Comparison of ENCODE assay signal across 8 cellular contexts in genomic region chr6:85865665-85866372, GRCh38.
A peak's percentile ranks its signal among the peaks of the same experiment; 100 is the strongest.
DNase-seq lines count a peak whose midpoint lies in the region; ATAC-seq and TF ChIP-seq lines count a peak whose summit lies in the region.

No MANE protein-coding gene starts in this region.

- no peaks in the 10 kb centered on the region for H3K36me3 ChIP-seq in effector memory CD4-positive, alpha-beta T cell (ENCODE audit: control insufficient read depth, insufficient read depth, low read length)

- peak overlapping the region; percentile 33 for H3K4me3 ChIP-seq in effector memory CD4-positive, alpha-beta T cell (ENCODE audit: insufficient read depth, low read depth, low read length, poor library complexity, severe bottlenecking)

- peaks cover 0 to 7% (median 2%) of the 10 kb centered on the region in 7 donors for H3K9me3 Mint-ChIP-seq in CD14-positive monocyte

- H3K4me3 Mint-ChIP-seq in CD14-positive monocyte, result no peak overlapping the region

- no peaks in the 10 kb centered on the region for H3K4me1 Mint-ChIP-seq in CD14-positive monocyte

- peaks cover 0 to 4% (median 0%) of the 10 kb centered on the region in 3 donors for H3K27me3 Mint-ChIP-seq in CD14-positive monocyte (ENCODE audit: low read depth in 3 of 3)

- no peak overlapping the region for H3K27ac Mint-ChIP-seq in CD14-positive monocyte

- H3K9me3 ChIP-seq in effector memory CD4-positive, alpha-beta T cell (ENCODE audit: control insufficient read depth, low read length), result no peaks in the 10 kb centered on the region

- no peak for TF ChIP-seq CTCF in omental fat pad (IDR thresholded peaks at IDR 0.05)
- TF ChIP-seq CTCF in CD14-positive monocyte (IDR thresholded peaks at IDR 0.05), result no peak

- peak; percentile 89 for ATAC-seq in GM21825 (IDR thresholded peaks at IDR 0.05; ENCODE audit: unreplicated experiment)
- ATAC-seq in omental fat pad (ENCODE audit: low FRiP score), result peak; percentile 58
- ATAC-seq in HG03439 (IDR thresholded peaks at IDR 0.05; ENCODE audit: unreplicated experiment), result no peak

- H3K36me3 Mint-ChIP-seq in CD14-positive monocyte, result no peaks in the 10 kb centered on the region

- intact Hi-C loops in CD14-positive monocyte (cut with micrococcal nuclease) (no loop called here), posterior vena cava (cut with DNase I) (loop anchor here in 1 of 2 donors (5.0 kb wide), 1 partner anchor 931 kb away; no protein-coding TSS in a partner anchor)

- peak; percentile 74 for DNase-seq in EL
- DNase-seq in NCI-H2029 (lab: John Stamatoyannopoulos, UW), result peak; percentile 39
- no peak for DNase-seq in effector memory CD4-positive, alpha-beta T cell
- no peak for DNase-seq in omental fat pad (ENCODE audit: low spot score)
- no peak for DNase-seq in CD14-positive monocyte (ENCODE audit: low spot score)
- no peak for DNase-seq in posterior vena cava (ENCODE audit: low spot score)

- no peaks in the 10 kb centered on the region for H3K4me1 ChIP-seq in effector memory CD4-positive, alpha-beta T cell (ENCODE audit: control insufficient read depth, insufficient read depth, low read length, poor library complexity, severe bottlenecking)

- no peak overlapping the region for H3K27ac ChIP-seq in effector memory CD4-positive, alpha-beta T cell (ENCODE audit: insufficient read depth, low read length, poor library complexity, severe bottlenecking)

- no peaks in the 10 kb centered on the region for H3K27me3 ChIP-seq in effector memory CD4-positive, alpha-beta T cell (replicated peaks; ENCODE audit: control insufficient read depth, insufficient read depth, low read length, poor library complexity, severe bottlenecking)

Comparison
In these comparisons a context has a peak if more than half of its experiments do, and no peak if none do; other contexts are left out.
1. DNase-seq: peak in EL (single experiment) and NCI-H2029 (single experiment); none in effector memory CD4-positive, alpha-beta T cell (0 of 3), omental fat pad (single experiment), CD14-positive monocyte (single experiment) and posterior vena cava (single experiment).